Comparison of ENCODE assay signal across 1 cellular context in the genomic region with DNA sequence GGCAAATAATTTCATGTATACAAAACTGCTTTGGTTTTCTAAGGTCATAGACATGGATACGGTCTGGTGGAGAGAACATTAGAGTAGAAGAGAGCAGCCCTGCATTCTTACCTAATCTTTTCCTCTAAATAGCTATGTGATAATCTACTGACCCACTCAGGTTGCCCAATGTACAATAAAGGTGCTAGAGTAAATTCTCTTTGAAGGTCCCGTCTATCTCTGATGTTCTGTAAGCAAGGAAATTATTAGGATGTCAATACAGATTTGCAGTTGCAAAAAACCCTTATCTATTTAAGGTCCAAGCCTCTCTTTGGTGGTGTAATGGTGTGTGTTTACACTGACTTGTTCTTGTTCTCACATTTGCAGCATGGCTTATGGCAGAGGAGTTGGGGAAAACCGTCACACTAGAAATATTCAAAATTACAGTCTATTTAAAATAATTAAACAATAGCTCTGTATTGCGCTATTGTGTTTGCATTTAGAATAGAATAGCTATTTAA.
A peak's percentile ranks its signal among the peaks of the same experiment; 100 is the strongest.
TF ChIP-seq lines count a peak whose summit lies in the region.

No MANE protein-coding gene starts in this region.

TF ChIP-seq in HepG2, 621 proteins besides CTCF, POLR2A, EP300 and RAD21 (continued from another document):
- TF ChIP-seq ZNF597 (CRISPR knock-in tag; IDR thresholded peaks at IDR 0.05) (no peak), ZNF333 (CRISPR knock-in tag; IDR thresholded peaks at IDR 0.05; ENCODE audit: borderline replicate concordance) (no peak), ZNF614 (CRISPR knock-in tag; IDR thresholded peaks at IDR 0.05; ENCODE audit: borderline replicate concordance) (peak; percentile 99), ZNF644 (CRISPR knock-in tag; IDR thresholded peaks at IDR 0.05; ENCODE audit: low read depth) (peak; percentile 87), NCOA2 (CRISPR knock-in tag; IDR thresholded peaks at IDR 0.05) (peak; percentile 100), ZNF10 (CRISPR knock-in tag; IDR thresholded peaks at IDR 0.05; ENCODE audit: borderline replicate concordance, low read depth) (no peak), CREB1 (IDR thresholded peaks at IDR 0.05) (peak; percentile 47; the same call in 1 of the 2 replicates), CREB1 (CRISPR knock-in tag; IDR thresholded peaks at IDR 0.05) (peak; percentile 89), HES4 (CRISPR knock-in tag; IDR thresholded peaks at IDR 0.05; ENCODE audit: borderline replicate concordance) (no peak), KLF13 (CRISPR knock-in tag; IDR thresholded peaks at IDR 0.05) (no peak), ARNT (IDR thresholded peaks at IDR 0.05) (no peak), TAF15 (IDR thresholded peaks at IDR 0.05; ENCODE audit: low read depth, low read length, poor library complexity, severe bottlenecking) (no peak), MEIS2 (CRISPR knock-in tag; IDR thresholded peaks at IDR 0.05) (peak; percentile 91), ZNF710 (CRISPR knock-in tag; IDR thresholded peaks at IDR 0.05; ENCODE audit: borderline replicate concordance) (peak; percentile 97), FOXP4 (CRISPR knock-in tag; IDR thresholded peaks at IDR 0.05) (peak; percentile 99), THAP9 (CRISPR knock-in tag; IDR thresholded peaks at IDR 0.05; ENCODE audit: borderline replicate concordance) (no peak), CHD2 (IDR thresholded peaks at IDR 0.05; ENCODE audit: low read depth, low read length) (no peak), SOX13 (IDR thresholded peaks at IDR 0.05) (peak; percentile 99), SOX13 (CRISPR knock-in tag; conservative IDR thresholded peaks at IDR 0.05 in 1 of 2, IDR thresholded peaks at IDR 0.05 in 1 of 2) (peak; percentile 58 to 99; a peak in 2 of 4 replicates), CAMTA2 (CRISPR knock-in tag; IDR thresholded peaks at IDR 0.05; ENCODE audit: borderline replicate concordance) (no peak), PAX8 (CRISPR knock-in tag; IDR thresholded peaks at IDR 0.05; ENCODE audit: borderline replicate concordance) (no peak), MLXIP (CRISPR knock-in tag; IDR thresholded peaks at IDR 0.05; ENCODE audit: borderline replicate concordance) (peak; percentile 84), NFAT5 (CRISPR knock-in tag; IDR thresholded peaks at IDR 0.05) (no peak), MTA3 (CRISPR knock-in tag; IDR thresholded peaks at IDR 0.05) (no peak), RORA (CRISPR knock-in tag; IDR thresholded peaks at IDR 0.05) (peak; percentile 95)
- TF ChIP-seq, protein P1, sequence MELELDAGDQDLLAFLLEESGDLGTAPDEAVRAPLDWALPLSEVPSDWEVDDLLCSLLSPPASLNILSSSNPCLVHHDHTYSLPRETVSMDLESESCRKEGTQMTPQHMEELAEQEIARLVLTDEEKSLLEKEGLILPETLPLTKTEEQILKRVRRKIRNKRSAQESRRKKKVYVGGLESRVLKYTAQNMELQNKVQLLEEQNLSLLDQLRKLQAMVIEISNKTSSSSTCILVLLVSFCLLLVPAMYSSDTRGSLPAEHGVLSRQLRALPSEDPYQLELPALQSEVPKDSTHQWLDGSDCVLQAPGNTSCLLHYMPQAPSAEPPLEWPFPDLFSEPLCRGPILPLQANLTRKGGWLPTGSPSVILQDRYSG (CRISPR knock-in tag; IDR thresholded peaks at IDR 0.05) = no peak
TF ChIP-seq in HepG2: peak in this region for 304.
